In the genomic region with DNA sequence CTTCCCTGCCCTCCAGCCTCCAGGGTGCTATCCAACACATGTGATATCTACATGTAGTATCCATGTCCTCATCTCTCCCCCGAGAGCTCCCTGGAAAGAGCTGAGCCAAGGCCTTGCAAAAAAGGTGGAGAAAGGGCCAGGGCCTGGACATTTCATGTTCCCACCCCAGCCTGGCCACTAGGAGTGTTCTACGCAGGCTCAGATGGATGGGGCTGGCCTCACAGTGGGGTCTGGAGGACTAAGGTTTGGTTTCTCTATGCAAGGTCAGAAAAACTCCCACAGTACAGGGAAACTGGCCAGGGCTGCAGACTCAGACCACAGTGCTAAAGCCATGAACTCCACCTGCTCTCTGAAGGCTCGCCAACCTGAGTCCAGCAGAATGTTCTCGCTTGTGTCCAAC, we compare ENCODE assay signal across 20 cellular contexts. TPM values are rescaled to one million over a fixed set of nuclear protein-coding genes. Genes with fewer than 3 reads are reported as not detected.
DNase-seq lines count a peak whose midpoint lies in the region; ATAC-seq, FAIRE-seq and TF ChIP-seq lines count a peak whose summit lies in the region.
"Had no signal": no experiment of that assay in that cellular context is flagged by ENCODE, and none has a peak within 500 bp of the region (broad histone marks: within the 10 kb centered on the region; RNA-seq: fewer than 3 reads in every experiment).

No MANE protein-coding gene starts in this region.

- H3K27me3 Mint-ChIP-seq in activated naive CD8-positive, alpha-beta T cell treated with anti-CD3 and anti-CD28 coated beads, Interleukin-2, amount 50 U/mL, for 24 hours, result no peaks in the 10 kb centered on the region
- no peaks in the 10 kb centered on the region for H3K27me3 Mint-ChIP-seq in neural crest cell (ENCODE audit: low read depth)
- H3K27me3 Mint-ChIP-seq in activated naive CD4-positive, alpha-beta T cell treated with anti-CD3 and anti-CD28 coated beads for 36 hours (ENCODE audit: low read depth), result no peaks in the 10 kb centered on the region

- H3K36me3 ChIP-seq in HepG2 (replicated peaks in 1 of 2; ENCODE audit: control insufficient read depth in 1 of 2, insufficient read depth in 2 of 2, low read length in 2 of 2) (no peaks in the 10 kb centered on the region), right lobe of liver (no peaks in the 10 kb centered on the region)
- H3K36me3 ChIP-seq: HAP-1 had no signal

- CTCF ChIA-PET in HepG2 (lab: Yijun Ruan, JAX; ENCODE audit: low intra/inter-chr PET ratio, low total read pairs), result no interaction called here
- CTCF ChIA-PET in activated naive CD4-positive, alpha-beta T cell treated with anti-CD3 and anti-CD28 coated beads for 36 hours (lab: Charles Lee), result interaction anchor here (0.6 to 1.0 kb wide), 3 partner anchors 9 to 107 kb away, joined by 3 to 4 read pairs (median 3); no protein-coding TSS in a partner anchor

- H2AFZ ChIP-seq in HepG2 (ENCODE audit: low read length), result no peak overlapping the region

- H3K4me2 ChIP-seq in HepG2 (ENCODE audit: low read depth, low read length), result no peak overlapping the region

- H3K4me1 Mint-ChIP-seq in activated naive CD8-positive, alpha-beta T cell treated with anti-CD3 and anti-CD28 coated beads, Interleukin-2, amount 50 U/mL, for 24 hours, result peaks cover 76% of the 10 kb centered on the region
- no peaks in the 10 kb centered on the region for H3K4me1 Mint-ChIP-seq in neural crest cell
- peaks cover 3% of the 10 kb centered on the region for H3K4me1 Mint-ChIP-seq in activated naive CD4-positive, alpha-beta T cell treated with anti-CD3 and anti-CD28 coated beads for 36 hours (ENCODE audit: low read depth)

- TF ChIP-seq EP300 in HepG2 (IDR thresholded peaks at IDR 0.05; ENCODE audit: low read depth in 2 of 2, low read length in 2 of 2) (no peak), HepG2 (CRISPR knock-in tag; IDR thresholded peaks at IDR 0.05; ENCODE audit: borderline replicate concordance) (no peak)

- DNase-seq in HepG2 (ENCODE audit: low spot score), result no peak
- no peak for DNase-seq in right lobe of liver
- no peak for DNase-seq in activated naive CD8-positive, alpha-beta T cell treated with anti-CD3 and anti-CD28 coated beads, Interleukin-2, amount 50 U/mL, for 24 hours
- no peak for DNase-seq in neural crest cell (ENCODE audit: low read depth, low spot score)
- DNase-seq in activated naive CD4-positive, alpha-beta T cell treated with anti-CD3 and anti-CD28 coated beads for 36 hours, result no peak
- DNase-seq: KBM-7, MV-4-11, NCI-H187 treated with DMSO at 0.1 percent for 48 hours, NCI-H345, NCI-H526 treated with DMSO at 0.1 percent for 48 hours, SHP77 treated with DMSO at 0.1 percent for 48 hours had no signal

- 46% methylated on average over 4 of the region's 4 CpGs for WGBS in HepG2 (ENCODE audit: low lambda C conversion rate)
- WGBS in right lobe of liver (ENCODE audit: insufficient coverage, low coverage, low lambda C conversion rate, missing lambda C conversion rate), result 86% methylated on average over 1 of the region's 4 CpGs

- H3K9ac ChIP-seq in HepG2 (ENCODE audit: insufficient read depth, low read depth, low read length), result no peak overlapping the region

- H3K4me3 ChIP-seq in HepG2 (replicated peaks in 1 of 3; ENCODE audit: insufficient read depth in 1 of 3, low read depth in 2 of 3, low read length in 3 of 3) (no peak overlapping the region), right lobe of liver (no peak overlapping the region)
- H3K4me3 ChIP-seq: HAP-1 had no signal

- H3K79me2 ChIP-seq in HepG2 (ENCODE audit: insufficient read depth, low read length), result no peaks in the 10 kb centered on the region

- BruUV-seq in HepG2 (replicated peaks; lab: Mats Ljungman, UMichigan), result no TSS peak

- TF ChIP-seq POLR2A in HepG2 (IDR thresholded peaks at IDR 0.05; ENCODE audit: insufficient read depth in 1 of 2, low read depth in 2 of 2, low read length in 2 of 2) (no peak), right lobe of liver (IDR thresholded peaks at IDR 0.05) (no peak)

- H3K36me3 Mint-ChIP-seq in activated naive CD8-positive, alpha-beta T cell treated with anti-CD3 and anti-CD28 coated beads, Interleukin-2, amount 50 U/mL, for 24 hours (ENCODE audit: low read depth), result peaks cover 25% of the 10 kb centered on the region
- H3K36me3 Mint-ChIP-seq in neural crest cell (ENCODE audit: low read depth), result no peaks in the 10 kb centered on the region
- H3K36me3 Mint-ChIP-seq in activated naive CD4-positive, alpha-beta T cell treated with anti-CD3 and anti-CD28 coated beads for 36 hours (ENCODE audit: low read depth), result no peaks in the 10 kb centered on the region

- no peaks in the 10 kb centered on the region for H4K20me1 ChIP-seq in HepG2 (ENCODE audit: insufficient read depth, low read length)

- peak overlapping the region; percentile 91 for H3K27ac Mint-ChIP-seq in activated naive CD8-positive, alpha-beta T cell treated with anti-CD3 and anti-CD28 coated beads, Interleukin-2, amount 50 U/mL, for 24 hours
- peak overlapping the region; percentile 83 for H3K27ac Mint-ChIP-seq in neural crest cell (ENCODE audit: unreplicated experiment)
- H3K27ac Mint-ChIP-seq in activated naive CD4-positive, alpha-beta T cell treated with anti-CD3 and anti-CD28 coated beads for 36 hours, result no peak overlapping the region

- no peak for TF ChIP-seq CTCF in HepG2 (CRISPR knock-in tag; IDR thresholded peaks at IDR 0.05)
- TF ChIP-seq CTCF in right lobe of liver (IDR thresholded peaks at IDR 0.05), result no peak
- no peak for TF ChIP-seq CTCF in neural crest cell (conservative IDR thresholded peaks at IDR 0.05)

- no peaks in the 10 kb centered on the region for H3K9me3 Mint-ChIP-seq in activated naive CD8-positive, alpha-beta T cell treated with anti-CD3 and anti-CD28 coated beads, Interleukin-2, amount 50 U/mL, for 24 hours
- H3K9me3 Mint-ChIP-seq in neural crest cell, result no peaks in the 10 kb centered on the region
- no peaks in the 10 kb centered on the region for H3K9me3 Mint-ChIP-seq in activated naive CD4-positive, alpha-beta T cell treated with anti-CD3 and anti-CD28 coated beads for 36 hours

- H3K27ac ChIP-seq in HepG2 (ENCODE audit: extremely low read length, insufficient read depth, low read length) (no peak overlapping the region), right lobe of liver (no peak overlapping the region)
- H3K27ac ChIP-seq: C4-2B, HL-60 had no signal

- TF ChIP-seq RAD21 in HepG2 (CRISPR knock-in tag; IDR thresholded peaks at IDR 0.05), result no peak

- POLR2A ChIA-PET in HepG2 (lab: Yijun Ruan, JAX), result no interaction called here

- intact Hi-C loops in HepG2 (cut with micrococcal nuclease; ENCODE audit: unreplicated experiment) (loop anchor here (1.0 kb wide), 1 partner anchor 22 kb away; no protein-coding TSS in a partner anchor), right lobe of liver (cut with DNase I) (no loop called here)
- intact Hi-C loops in activated naive CD4-positive, alpha-beta T cell treated with anti-CD3 and anti-CD28 coated beads for 36 hours (cut with micrococcal nuclease), result no loop called here

- no peak overlapping the region for H3K4me3 Mint-ChIP-seq in activated naive CD8-positive, alpha-beta T cell treated with anti-CD3 and anti-CD28 coated beads, Interleukin-2, amount 50 U/mL, for 24 hours
- H3K4me3 Mint-ChIP-seq in neural crest cell, result no peak overlapping the region
- H3K4me3 Mint-ChIP-seq in activated naive CD4-positive, alpha-beta T cell treated with anti-CD3 and anti-CD28 coated beads for 36 hours, result no peak overlapping the region

- FAIRE-seq in HepG2 (lab: Jason Lieb, UNC), result no peak
- FAIRE-seq: HTR-8/SVneo had no signal

- H3K9me3 ChIP-seq in HepG2 (ENCODE audit: low read length), result no peaks in the 10 kb centered on the region
- H3K9me3 ChIP-seq in right lobe of liver, result no peaks in the 10 kb centered on the region
- H3K9me3 ChIP-seq: HAP-1 had no signal

- ATAC-seq in HepG2 (peak; percentile 30), right lobe of liver (no peak), SK-N-SH treated with all-trans-retinoic acid at 6 μM for 48 hours (no peak), GM19324 (IDR thresholded peaks at IDR 0.05; ENCODE audit: low FRiP score, unreplicated experiment) (no peak)
- no peak for ATAC-seq in activated naive CD8-positive, alpha-beta T cell treated with anti-CD3 and anti-CD28 coated beads, Interleukin-2, amount 50 U/mL, for 24 hours

- peaks cover 7 to 52% of the 10 kb centered on the region in 2 experiments; a peak in 3 of 5 replicates for H3K27me3 ChIP-seq in HepG2 (ENCODE audit: control insufficient read depth in 1 of 2, insufficient read depth in 2 of 2, low read length in 2 of 2)
- H3K27me3 ChIP-seq in right lobe of liver, result no peaks in the 10 kb centered on the region

- peaks cover 36% of the 10 kb centered on the region for H3K4me1 ChIP-seq in HepG2 (ENCODE audit: insufficient read depth, low read length)
- no peaks in the 10 kb centered on the region for H3K4me1 ChIP-seq in right lobe of liver
- H3K4me1 ChIP-seq: HAP-1 had no signal

- in situ Hi-C loops in HepG2 (cut with HindIII; ENCODE audit: extremely low pct_ligation_motif_present, low pct_unique_long_range_greater_than_20kb), result no loop called here

RNA-seq across cellular contexts. Expression of gene CSF2, which starts 1.5 kb away (rescaled TPM):
- total RNA-seq in HepG2 (2016; rRNA removed; fragmentation: Illumina TruSeq; extraction: Trizol) (not detected in 2 replicates), right lobe of liver (not detected), neural crest cell (not detected in 2 replicates)
- total RNA-seq in HepG2 (2016; cell fraction: cytosol; rRNA removed; fragmentation: Illumina TruSeq; extraction: Trizol; ENCODE audit: low read depth), result not detected in 2 replicates
- not detected in 2 replicates for total RNA-seq in HepG2 (2016; cell fraction: insoluble cytoplasmic fraction; rRNA removed; fragmentation: Illumina TruSeq; extraction: Trizol)
- not detected in 2 replicates for total RNA-seq in HepG2 (2016; cell fraction: membrane; rRNA removed; fragmentation: Illumina TruSeq; extraction: Trizol)
- not detected in 2 replicates for total RNA-seq in HepG2 (2016; cell fraction: nucleus; rRNA removed; fragmentation: Illumina TruSeq; extraction: Trizol)
- not detected in 2 replicates for polyA plus RNA-seq in HepG2 (2011; rRNA removed)
- not detected in 2 replicates for polyA plus RNA-seq in HepG2 (2011; cell fraction: cytosol; rRNA removed)
- polyA plus RNA-seq in HepG2 (2011; cell fraction: nucleus; rRNA removed), result not detected in 2 replicates
- polyA plus RNA-seq in HepG2 (2012), result not detected in 2 replicates
- polyA plus RNA-seq in HepG2 (2016; cell fraction: cytosol; fragmentation: Illumina TruSeq; extraction: Trizol; ENCODE audit: low read depth), result not detected in 2 replicates
- not detected in 2 replicates for polyA plus RNA-seq in HepG2 (2016; cell fraction: insoluble cytoplasmic fraction; fragmentation: Illumina TruSeq; extraction: Trizol; ENCODE audit: low read depth)
- polyA plus RNA-seq in HepG2 (2016; cell fraction: membrane; fragmentation: Illumina TruSeq; extraction: Trizol; ENCODE audit: low read depth), result not detected in 2 replicates
- not detected in 2 replicates for polyA plus RNA-seq in HepG2 (2016; cell fraction: nucleus; fragmentation: Illumina TruSeq; extraction: Trizol; ENCODE audit: insufficient read depth, low read depth)
- not detected in 2 replicates for polyA minus RNA-seq in HepG2 (2011; rRNA and poly(A)+ RNA removed; ENCODE audit: low replicate concordance)
- not detected in 2 replicates for polyA minus RNA-seq in HepG2 (2011; cell fraction: cytosol; rRNA and poly(A)+ RNA removed)
- not detected in 2 replicates for polyA minus RNA-seq in HepG2 (2011; cell fraction: nucleus; rRNA and poly(A)+ RNA removed)
- total RNA-seq in activated naive CD4-positive, alpha-beta T cell treated with anti-CD3 and anti-CD28 coated beads for 36 hours, result under 1 TPM in 1 of 2 experiments, not detected in 1; 0.30 TPM
- total RNA-seq: A673, OCI-LY7 had no signal

RNA-seq across cellular contexts. Expression of gene IL3, which starts 11.6 kb away (rescaled TPM):
- total RNA-seq in HepG2 (2016; rRNA removed; fragmentation: Illumina TruSeq; extraction: Trizol), result not detected in 2 replicates
- total RNA-seq in HepG2 (2016; cell fraction: cytosol; rRNA removed; fragmentation: Illumina TruSeq; extraction: Trizol; ENCODE audit: low read depth), result not detected in 2 replicates
- total RNA-seq in HepG2 (2016; cell fraction: insoluble cytoplasmic fraction; rRNA removed; fragmentation: Illumina TruSeq; extraction: Trizol), result not detected in 2 replicates
- total RNA-seq in HepG2 (2016; cell fraction: membrane; rRNA removed; fragmentation: Illumina TruSeq; extraction: Trizol), result not detected in 2 replicates
- not detected in 2 replicates for total RNA-seq in HepG2 (2016; cell fraction: nucleus; rRNA removed; fragmentation: Illumina TruSeq; extraction: Trizol)
- polyA plus RNA-seq in HepG2 (2011; rRNA removed), result not detected in 2 replicates
- polyA plus RNA-seq in HepG2 (2011; cell fraction: cytosol; rRNA removed), result not detected in 2 replicates
- not detected in 2 replicates for polyA plus RNA-seq in HepG2 (2011; cell fraction: nucleus; rRNA removed)
- polyA plus RNA-seq in HepG2 (2012), result not detected in 2 replicates
- polyA plus RNA-seq in HepG2 (2016; cell fraction: cytosol; fragmentation: Illumina TruSeq; extraction: Trizol; ENCODE audit: low read depth), result not detected in 2 replicates
- polyA plus RNA-seq in HepG2 (2016; cell fraction: insoluble cytoplasmic fraction; fragmentation: Illumina TruSeq; extraction: Trizol; ENCODE audit: low read depth), result not detected in 2 replicates
- polyA plus RNA-seq in HepG2 (2016; cell fraction: membrane; fragmentation: Illumina TruSeq; extraction: Trizol; ENCODE audit: low read depth), result not detected in 2 replicates
- polyA plus RNA-seq in HepG2 (2016; cell fraction: nucleus; fragmentation: Illumina TruSeq; extraction: Trizol; ENCODE audit: insufficient read depth, low read depth), result not detected in 2 replicates
- polyA minus RNA-seq in HepG2 (2011; rRNA and poly(A)+ RNA removed; ENCODE audit: low replicate concordance), result not detected in 2 replicates
- polyA minus RNA-seq in HepG2 (2011; cell fraction: cytosol; rRNA and poly(A)+ RNA removed), result not detected in 2 replicates
- polyA minus RNA-seq in HepG2 (2011; cell fraction: nucleus; rRNA and poly(A)+ RNA removed), result not detected in 2 replicates
- not detected for total RNA-seq in right lobe of liver
- not detected in 2 replicates for total RNA-seq in neural crest cell
- not detected for total RNA-seq in activated naive CD4-positive, alpha-beta T cell treated with anti-CD3 and anti-CD28 coated beads for 36 hours
- total RNA-seq: A673, OCI-LY7, RPMI7951 had no signal
